In the genomic region with DNA sequence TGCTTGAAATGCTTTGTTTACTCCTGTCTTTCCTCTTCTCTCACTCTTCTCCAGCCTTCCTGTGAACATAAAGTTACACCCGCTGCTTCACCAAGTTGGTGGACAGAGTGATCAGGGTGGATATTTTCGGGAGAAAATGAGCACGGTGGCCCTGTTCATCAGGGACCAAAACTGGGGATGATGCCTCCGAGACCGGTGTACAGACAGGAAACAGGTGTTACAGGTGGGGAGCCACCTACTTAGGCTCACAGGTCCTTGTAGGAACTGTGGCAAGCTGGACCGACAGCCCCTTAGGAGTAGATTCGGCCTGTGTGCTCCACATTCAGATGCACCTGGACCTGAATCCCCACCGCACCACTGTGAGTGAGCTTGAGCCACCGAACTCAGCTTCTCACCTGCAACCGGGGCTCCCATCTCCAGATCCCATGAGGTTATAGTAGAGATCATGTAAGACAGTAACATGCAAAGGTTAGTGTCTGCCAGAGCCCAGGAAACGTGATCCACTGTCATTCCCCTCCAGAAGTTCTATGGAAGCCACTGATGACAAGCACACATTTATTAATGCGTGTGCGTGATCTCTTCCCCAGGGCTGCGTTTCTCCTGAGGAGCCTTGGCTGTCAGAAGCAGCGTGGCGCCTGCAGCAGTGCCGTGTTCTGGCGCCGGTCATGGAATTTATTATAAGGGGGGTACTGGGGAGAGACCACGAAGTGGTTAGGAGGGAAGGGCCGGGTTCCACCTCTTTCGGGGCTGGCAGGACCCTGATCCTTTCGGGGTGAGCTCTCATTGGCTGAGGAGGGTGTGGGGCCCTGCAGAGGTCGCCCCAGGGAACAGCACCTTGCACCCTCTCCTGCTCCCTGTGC, we compare ENCODE assay signal across 17 cellular contexts.
"Had no signal": no experiment of that assay in that cellular context is flagged by ENCODE, and none has a peak within 500 bp of the region (broad histone marks: within the 10 kb centered on the region; RNA-seq: fewer than 3 reads in every experiment).

No MANE protein-coding gene starts in this region.

- H3K27me3 ChIP-seq: body of pancreas, testis had no signal

- H3K9me3 Mint-ChIP-seq: activated naive CD4-positive, alpha-beta T cell treated with anti-CD3 and anti-CD28 coated beads, Interleukin-2, amount 50 U/mL, for 72 hours; activated T-helper 2 cell treated with anti-CD3 and anti-CD28 coated beads, Interferon-gamma antibody, Interleukin-2, Interleukin-4, amounts not matched to agents 10 μg/mL and 5 μg/mL and 100 μg/mL, durations not matched to agents 14 hours and 24 hours and 36 hours; central memory CD8-positive, alpha-beta T cell; naive thymus-derived CD8-positive, alpha-beta T cell; stimulated activated naive CD8-positive, alpha-beta T cell treated with anti-CD3 and anti-CD28 coated beads, Interleukin-15, Interleukin-2, amounts not matched to agents 100 ng/mL and 50 ng/mL, for 24 hours; T-helper 1 cell treated with Interleukin-12 subunit alpha and Interleukin-12 subunit beta and Interleukin-4 antibody, amounts not matched to agents 30 μg/mL and 1 μg/mL, for 36 hours had no signal

- H3K4me3 ChIP-seq: body of pancreas, testis had no signal

- H3K27ac Mint-ChIP-seq: activated CD4-positive, alpha-beta T cell treated with anti-CD3 and anti-CD28 coated beads, Interleukin-2, amount 10 ng/mL, durations not matched to agents 24 days and 14 days; activated naive CD4-positive, alpha-beta T cell treated with anti-CD3 and anti-CD28 coated beads, Interleukin-2, amount 50 U/mL, for 72 hours; activated T-helper 2 cell treated with anti-CD3 and anti-CD28 coated beads, Interferon-gamma antibody, Interleukin-2, Interleukin-4, amounts not matched to agents 10 μg/mL and 5 μg/mL and 100 μg/mL, durations not matched to agents 14 hours and 24 hours and 36 hours; stimulated activated naive CD8-positive, alpha-beta T cell treated with anti-CD3 and anti-CD28 coated beads, Interleukin-15, Interleukin-2, amounts not matched to agents 100 ng/mL and 50 ng/mL, for 24 hours; T-helper 1 cell treated with Interleukin-12 subunit alpha and Interleukin-12 subunit beta and Interleukin-4 antibody, amounts not matched to agents 30 μg/mL and 1 μg/mL, for 36 hours had no signal

- H3K4me3 Mint-ChIP-seq: activated CD4-positive, alpha-beta T cell treated with anti-CD3 and anti-CD28 coated beads, Interleukin-2, amount 10 ng/mL, durations not matched to agents 24 days and 14 days; central memory CD8-positive, alpha-beta T cell; naive thymus-derived CD8-positive, alpha-beta T cell; stimulated activated naive CD8-positive, alpha-beta T cell treated with anti-CD3 and anti-CD28 coated beads, Interleukin-15, Interleukin-2, amounts not matched to agents 100 ng/mL and 50 ng/mL, for 24 hours; T-helper 1 cell treated with Interleukin-12 subunit alpha and Interleukin-12 subunit beta and Interleukin-4 antibody, amounts not matched to agents 30 μg/mL and 1 μg/mL, for 36 hours had no signal

- H3K27ac ChIP-seq: body of pancreas, epithelial cell of prostate, testis had no signal

- H3K36me3 Mint-ChIP-seq: activated naive CD4-positive, alpha-beta T cell treated with anti-CD3 and anti-CD28 coated beads, Interleukin-2, amount 50 U/mL, for 72 hours; naive thymus-derived CD8-positive, alpha-beta T cell had no signal

- DNase-seq: activated CD4-positive, alpha-beta T cell treated with anti-CD3 and anti-CD28 coated beads, Interleukin-2, amount 10 ng/mL, durations not matched to agents 24 days and 14 days; amniotic stem cell; body of pancreas; effector memory CD4-positive, alpha-beta T cell; hypothalamus; nucleus accumbens; stimulated activated CD4-positive, alpha-beta T cell treated with anti-CD3 and anti-CD28 coated beads, Interleukin-4, amount 100 ng/mL, for 1 hour; stimulated activated CD8-positive, alpha-beta memory T cell treated with anti-CD3 and anti-CD28 coated beads, Interleukin-4, amount 100 ng/mL, for 48 hours; testis had no signal

- H3K4me1 Mint-ChIP-seq: activated CD4-positive, alpha-beta T cell treated with anti-CD3 and anti-CD28 coated beads, Interleukin-2, amount 10 ng/mL, durations not matched to agents 24 days and 14 days; central memory CD8-positive, alpha-beta T cell; naive thymus-derived CD8-positive, alpha-beta T cell had no signal

- H3K27me3 Mint-ChIP-seq: stimulated activated naive CD8-positive, alpha-beta T cell treated with anti-CD3 and anti-CD28 coated beads, Interleukin-15, Interleukin-2, amounts not matched to agents 100 ng/mL and 50 ng/mL, for 24 hours had no signal

- FAIRE-seq: urothelium cell line had no signal

- ATAC-seq: activated naive CD4-positive, alpha-beta T cell treated with anti-CD3 and anti-CD28 coated beads, Interleukin-2, amount 50 U/mL, for 72 hours; body of pancreas; naive thymus-derived CD8-positive, alpha-beta T cell had no signal

- H3K4me1 ChIP-seq: body of pancreas, testis had no signal

- H3K9me3 ChIP-seq: body of pancreas, testis had no signal
